8 cellular contexts compared by ENCODE assay signal in the genomic region with DNA sequence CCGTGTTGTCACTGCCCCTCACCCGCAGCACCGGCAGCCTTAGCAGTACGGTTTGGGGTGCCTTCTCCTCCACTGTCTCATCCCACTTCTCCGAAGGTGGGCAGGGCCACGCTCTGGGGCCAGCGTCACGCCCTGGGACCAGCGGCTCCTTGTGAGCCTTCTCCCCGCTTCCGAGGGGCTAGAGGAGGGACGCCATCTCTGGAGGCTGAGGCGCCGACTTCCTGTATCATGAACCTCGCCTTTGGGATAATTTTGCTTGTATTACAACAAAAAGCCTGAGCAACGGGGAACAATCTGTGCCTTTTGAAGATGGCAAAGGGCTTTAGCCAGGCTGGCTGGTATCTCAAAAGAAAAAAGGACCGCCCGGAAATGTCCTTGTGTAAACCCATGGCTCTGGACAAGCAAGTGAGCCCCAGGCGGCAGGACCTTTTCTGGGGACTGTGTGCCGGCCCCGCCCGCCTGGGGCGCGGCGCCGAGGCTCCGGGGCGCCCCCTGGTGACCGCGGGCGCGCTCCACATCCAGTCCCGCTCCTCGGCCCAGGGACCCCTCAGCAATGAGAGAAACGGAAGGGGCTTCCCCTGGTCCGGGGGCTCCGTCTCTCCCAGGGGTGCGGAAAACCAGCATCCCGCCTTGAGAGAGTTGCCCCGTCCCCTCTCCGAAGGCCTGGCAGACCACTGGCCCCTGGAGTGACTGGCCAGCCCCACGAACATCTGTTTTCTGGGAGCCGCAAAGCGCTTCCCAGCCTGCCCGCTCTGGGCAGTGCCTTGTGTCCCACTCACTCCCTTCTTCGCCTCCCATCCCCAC. TPM values are rescaled to one million over a fixed set of nuclear protein-coding genes. Genes with fewer than 3 reads are reported as not detected.
DNase-seq lines count a peak whose midpoint lies in the region; ATAC-seq and TF ChIP-seq lines count a peak whose summit lies in the region.

No MANE protein-coding gene starts in this region.

- H3K4me1 ChIP-seq in endodermal cell (ENCODE audit: control insufficient read depth, insufficient read depth, low read length) (peaks cover 25% of the 10 kb centered on the region), mesodermal cell (ENCODE audit: control insufficient read depth, insufficient read depth, low read length, poor library complexity, severe bottlenecking) (peaks cover 52% of the 10 kb centered on the region)

- H3K9me3 Mint-ChIP-seq in activated CD8-positive, alpha-beta memory T cell treated with anti-CD3 and anti-CD28 coated beads, Interleukin-2, amount 10 ng/mL, durations not matched to agents 7 days and 5 days (ENCODE audit: low read depth): no peaks in the 10 kb centered on the region
- no peaks in the 10 kb centered on the region for H3K9me3 Mint-ChIP-seq in endodermal cell

- ATAC-seq in GM18502 (IDR thresholded peaks at IDR 0.05; ENCODE audit: poor library complexity, unreplicated experiment) (peak; percentile 73), HG02870 (IDR thresholded peaks at IDR 0.05; ENCODE audit: unreplicated experiment) (peak; percentile 61)
- peak; percentile 98 for ATAC-seq in activated CD8-positive, alpha-beta memory T cell treated with anti-CD3 and anti-CD28 coated beads, Interleukin-2, amount 10 ng/mL, durations not matched to agents 7 days and 5 days

- H3K27ac ChIP-seq in endodermal cell (ENCODE audit: low read depth, low read length) (no peak overlapping the region), mesodermal cell (ENCODE audit: low read depth, low read length, severe bottlenecking) (peak overlapping the region; percentile 73)

- DNase-seq in A172 (ENCODE audit: low spot score) (peak; percentile 49), NCI-H460 (ENCODE audit: extremely low read depth, low read depth) (peak; percentile 56), endodermal cell (peak; percentile 90)
- DNase-seq in activated CD8-positive, alpha-beta memory T cell treated with anti-CD3 and anti-CD28 coated beads, Interleukin-2, amount 10 ng/mL, durations not matched to agents 7 days and 5 days: peak; percentile 74
- DNase-seq in stimulated activated CD8-positive, alpha-beta memory T cell treated with anti-CD3 and anti-CD28 coated beads, Interleukin-4, amount 100 ng/mL, for 48 hours: peak; percentile 79

- H3K36me3 Mint-ChIP-seq in activated CD8-positive, alpha-beta memory T cell treated with anti-CD3 and anti-CD28 coated beads, Interleukin-2, amount 10 ng/mL, durations not matched to agents 7 days and 5 days: no peaks in the 10 kb centered on the region
- H3K36me3 Mint-ChIP-seq in endodermal cell (ENCODE audit: low read depth): peaks cover 3% of the 10 kb centered on the region

- CTCF ChIA-PET in activated CD8-positive, alpha-beta memory T cell treated with anti-CD3 and anti-CD28 coated beads, Interleukin-2, amount 10 ng/mL, durations not matched to agents 7 days and 5 days (lab: Charles Lee): interaction anchor here (1.4 to 2.7 kb wide), 7 partner anchors 10 to 42 kb away, joined by 3 to 24 read pairs (median 6); no protein-coding TSS in a partner anchor

- no peaks in the 10 kb centered on the region for H3K27me3 Mint-ChIP-seq in activated CD8-positive, alpha-beta memory T cell treated with anti-CD3 and anti-CD28 coated beads, Interleukin-2, amount 10 ng/mL, durations not matched to agents 7 days and 5 days
- H3K27me3 Mint-ChIP-seq in endodermal cell (ENCODE audit: insufficient read depth): peaks cover 1% of the 10 kb centered on the region

- no peaks in the 10 kb centered on the region for H3K27me3 ChIP-seq in endodermal cell (ENCODE audit: control insufficient read depth, insufficient read depth, low read length, poor library complexity, severe bottlenecking)

- peak overlapping the region; percentile 62 for H3K4me3 Mint-ChIP-seq in activated CD8-positive, alpha-beta memory T cell treated with anti-CD3 and anti-CD28 coated beads, Interleukin-2, amount 10 ng/mL, durations not matched to agents 7 days and 5 days
- peak overlapping the region; percentile 53 for H3K4me3 Mint-ChIP-seq in endodermal cell

- H3K9ac ChIP-seq in endodermal cell (ENCODE audit: extremely low read depth, low read length, poor library complexity, severe bottlenecking): no peak overlapping the region

- TF ChIP-seq CTCF in endodermal cell (conservative IDR thresholded peaks at IDR 0.05): peak; percentile 98

- H3K9me3 ChIP-seq in endodermal cell (ENCODE audit: control insufficient read depth, low read length) (no peaks in the 10 kb centered on the region), mesodermal cell (ENCODE audit: control insufficient read depth, low read length) (no peaks in the 10 kb centered on the region)

- H3K27ac Mint-ChIP-seq in activated CD8-positive, alpha-beta memory T cell treated with anti-CD3 and anti-CD28 coated beads, Interleukin-2, amount 10 ng/mL, durations not matched to agents 7 days and 5 days: peak overlapping the region; percentile 79
- H3K27ac Mint-ChIP-seq in endodermal cell: no peak overlapping the region

- H3K4me3 ChIP-seq in endodermal cell (ENCODE audit: low read length) (peak overlapping the region; percentile 15), mesodermal cell (ENCODE audit: extremely low read depth, insufficient read depth, low read length, poor library complexity, severe bottlenecking) (peak overlapping the region; percentile 18)

- WGBS in endodermal cell (ENCODE audit: insufficient coverage in 1 of 2, insufficient read length in 1 of 2), 2 experiments: 17 to 20% methylated on average over 23 to 43 of the region's 46 CpGs
- WGBS in mesodermal cell (ENCODE audit: insufficient coverage in 2 of 2), 2 experiments: 6 to 7% methylated on average over 40 to 43 of the region's 46 CpGs

- H3K4me1 Mint-ChIP-seq in activated CD8-positive, alpha-beta memory T cell treated with anti-CD3 and anti-CD28 coated beads, Interleukin-2, amount 10 ng/mL, durations not matched to agents 7 days and 5 days: peaks cover 13% of the 10 kb centered on the region
- H3K4me1 Mint-ChIP-seq in endodermal cell: peaks cover 37% of the 10 kb centered on the region

- no peaks in the 10 kb centered on the region for H3K36me3 ChIP-seq in endodermal cell (ENCODE audit: control insufficient read depth, insufficient read depth, low read length)
- H3K36me3 ChIP-seq in mesodermal cell (ENCODE audit: control insufficient read depth, insufficient read depth, low read length): peaks cover 17% of the 10 kb centered on the region

RNA-seq across cellular contexts. Expression of gene DEPP1, which starts 3.8 kb away (rescaled TPM):
- total RNA-seq in A172 (2014; rRNA removed; shearing (Covaris generic)): 2.2 and 6.5 TPM in 2 replicates
- 0.64 and 0.89 TPM in 2 replicates for total RNA-seq in NCI-H460 (2014; rRNA removed; shearing (Covaris generic))
- 0.33 TPM in 1 of 2 replicates, not detected in the other for polyA plus RNA-seq in NCI-H460 (2014; cell fraction: nucleus; rRNA removed)
- total RNA-seq in activated CD8-positive, alpha-beta memory T cell treated with anti-CD3 and anti-CD28 coated beads, Interleukin-2, amount 10 ng/mL, durations not matched to agents 7 days and 5 days: under 1 TPM in 1 of 2 experiments, not detected in 1; 0.37 TPM
- total RNA-seq in endodermal cell: 1 to 10 TPM; 1.3 to 2.6 TPM
- 0.89 TPM for polyA plus RNA-seq in endodermal cell (2013, experiment 1 of 2)
- 1.2 TPM for polyA plus RNA-seq in endodermal cell (2013, experiment 2 of 2)
- 11.8 TPM for polyA plus RNA-seq in mesodermal cell (2013, experiment 1 of 2)
- 10.8 TPM for polyA plus RNA-seq in mesodermal cell (2013, experiment 2 of 2)

RNA-seq across cellular contexts. Expression of gene RASSF4, which starts 15.2 kb away (rescaled TPM):
- total RNA-seq in A172 (2014; rRNA removed; shearing (Covaris generic)): 3.2 and 9.6 TPM in 2 replicates
- 0.63 and 0.94 TPM in 2 replicates for total RNA-seq in NCI-H460 (2014; rRNA removed; shearing (Covaris generic))
- 1.8 and 2.8 TPM in 2 replicates for polyA plus RNA-seq in NCI-H460 (2014; cell fraction: nucleus; rRNA removed)
- total RNA-seq in activated CD8-positive, alpha-beta memory T cell treated with anti-CD3 and anti-CD28 coated beads, Interleukin-2, amount 10 ng/mL, durations not matched to agents 7 days and 5 days: 1 to 10 TPM; 1.2 to 3.1 TPM
- total RNA-seq in endodermal cell: 10 to 100 TPM in 1 of 2 donors, 1 to 10 TPM in 1; 5.2 to 14.1 TPM
- 17.2 TPM for polyA plus RNA-seq in endodermal cell (2013, experiment 1 of 2)
- 20.0 TPM for polyA plus RNA-seq in endodermal cell (2013, experiment 2 of 2)
- polyA plus RNA-seq in mesodermal cell (2013, experiment 1 of 2): 13.1 TPM
- polyA plus RNA-seq in mesodermal cell (2013, experiment 2 of 2): 10.7 TPM

RNA-seq across cellular contexts. Expression of gene ZNF22, which starts 25.9 kb away (rescaled TPM):
- total RNA-seq in A172 (2014; rRNA removed; shearing (Covaris generic)): 7.0 and 7.9 TPM in 2 replicates
- total RNA-seq in NCI-H460 (2014; rRNA removed; shearing (Covaris generic)): 1.1 and 1.3 TPM in 2 replicates
- 0.46 TPM in 1 of 2 replicates, not detected in the other for polyA plus RNA-seq in NCI-H460 (2014; cell fraction: nucleus; rRNA removed)
- 10 to 100 TPM; 29.5 to 29.6 TPM for total RNA-seq in activated CD8-positive, alpha-beta memory T cell treated with anti-CD3 and anti-CD28 coated beads, Interleukin-2, amount 10 ng/mL, durations not matched to agents 7 days and 5 days
- total RNA-seq in endodermal cell: 10 to 100 TPM; 35.5 to 42.5 TPM
- 59.3 TPM for polyA plus RNA-seq in endodermal cell (2013, experiment 1 of 2)
- 54.5 TPM for polyA plus RNA-seq in endodermal cell (2013, experiment 2 of 2)
- 44.1 TPM for polyA plus RNA-seq in mesodermal cell (2013, experiment 1 of 2)
- 45.5 TPM for polyA plus RNA-seq in mesodermal cell (2013, experiment 2 of 2)
